9 cellular contexts compared by ENCODE assay signal in genomic region chr2:68282814-68283812, GRCh38. TPM values are rescaled to one million over a fixed set of nuclear protein-coding genes. Genes with fewer than 3 reads are reported as not detected.
A peak's percentile ranks its signal among the peaks of the same experiment; 100 is the strongest.
DNase-seq lines count a peak whose midpoint lies in the region; ATAC-seq, FAIRE-seq and TF ChIP-seq lines count a peak whose summit lies in the region.
"Had no signal": no experiment of that assay in that cellular context is flagged by ENCODE, and none has a peak within 500 bp of the region (broad histone marks: within the 10 kb centered on the region; RNA-seq: fewer than 3 reads in every experiment).

No MANE protein-coding gene starts in this region.

- H3K27ac ChIP-seq in heart left ventricle (no peak overlapping the region), SJCRH30 (no peak overlapping the region), pancreas (no peak overlapping the region)
- H3K27ac ChIP-seq: epithelial cell of prostate had no signal

- peak; percentile 56 for FAIRE-seq in pancreas (lab: Jason Lieb, UNC)

- H3K4me3 ChIP-seq in heart left ventricle (no peak overlapping the region), SJCRH30 (no peak overlapping the region), epithelial cell of esophagus (ENCODE audit: low read length) (no peak overlapping the region), pancreas (no peak overlapping the region)

- DNase-seq in heart left ventricle (no peak), Right ventricle myocardium inferior (ENCODE audit: missing footprints) (no peak), SJCRH30 (peak; percentile 14 to 44), epithelial cell of esophagus (ENCODE audit: low read depth) (peak; percentile 65), pancreas (no peak)

- intact Hi-C loops in heart left ventricle (cut with DNase I) = loop anchor here (1.0 to 10.0 kb wide), 9 partner anchors 30 to 162 kb away; partner anchors contain the start of gene PPP3R1 (in 1 of the 10)
- intact Hi-C loops in Right ventricle myocardium inferior (cut with DNase I) = loop anchor here (2.0 kb wide), 1 partner anchor 160 kb away; no protein-coding TSS in a partner anchor
- intact Hi-C loops in pancreas (cut with DNase I) = loop anchor here in 2 of 3 donors (5.0 to 10.0 kb wide), 2 partner anchors 158 to 161 kb away; no protein-coding TSS in a partner anchor

- H3K36me3 ChIP-seq in heart left ventricle = no peaks in the 10 kb centered on the region
- H3K36me3 ChIP-seq in SJCRH30 = no peaks in the 10 kb centered on the region
- no peaks in the 10 kb centered on the region for H3K36me3 ChIP-seq in pancreas

- peaks cover 0 to 34% (median 8%) of the 10 kb centered on the region in 12 donors for H3K4me1 ChIP-seq in heart left ventricle
- H3K4me1 ChIP-seq in SJCRH30 = no peaks in the 10 kb centered on the region
- H3K4me1 ChIP-seq in pancreas = peaks cover 0 to 7% (median 0%) of the 10 kb centered on the region in 3 donors

- WGBS in heart left ventricle, 4 donors = 48 to 50% (median 48%) methylated on average over 6 of the region's 6 CpGs
- WGBS in pancreas, 2 donors = 45 to 46% methylated on average over 6 of the region's 6 CpGs

- peak; percentile 58 to 80 (median 74) for TF ChIP-seq CTCF in heart left ventricle (IDR thresholded peaks at IDR 0.05)
- TF ChIP-seq CTCF in epithelial cell of esophagus (IDR thresholded peaks at IDR 0.05; ENCODE audit: insufficient read depth, low read depth, low read length, missing control alignments) = peak; percentile 79
- TF ChIP-seq CTCF in pancreas (IDR thresholded peaks at IDR 0.05) = peak; percentile 22 to 73 (median 43)

- H3K9me3 ChIP-seq in heart left ventricle (no peaks in the 10 kb centered on the region), SJCRH30 (replicated peaks) (no peaks in the 10 kb centered on the region), pancreas (no peaks in the 10 kb centered on the region)

- no peak for TF ChIP-seq POLR2A in heart left ventricle (IDR thresholded peaks at IDR 0.05)

- H3K27me3 ChIP-seq in heart left ventricle (no peaks in the 10 kb centered on the region), SJCRH30 (no peaks in the 10 kb centered on the region; the same call in 1 of the 2 replicates), pancreas (no peaks in the 10 kb centered on the region)

- ATAC-seq in heart left ventricle (no peak), Right ventricle myocardium inferior (no peak), HG03342 (IDR thresholded peaks at IDR 0.05; ENCODE audit: unreplicated experiment) (peak; percentile 55), pancreas (peak in 3 of 4 donors; percentile 75 to 79 (median 78)), HG03571 (IDR thresholded peaks at IDR 0.05; ENCODE audit: unreplicated experiment) (no peak), GM19395 (IDR thresholded peaks at IDR 0.05; ENCODE audit: unreplicated experiment) (no peak)

RNA-seq across cellular contexts. Expression of gene PPP3R1, which starts 30.8 kb away (rescaled TPM):
- total RNA-seq in heart left ventricle (10 to 100 TPM; 13.8 to 50.9 (median 35.3) TPM), Right ventricle myocardium inferior (41.6 TPM), pancreas (10 to 100 TPM; 15.5 to 27.4 (median 23.4) TPM)
- polyA plus RNA-seq in heart left ventricle (10 to 100 TPM; 13.4 to 22.6 TPM), pancreas (10 to 100 TPM in 1 of 2 donors, 1 to 10 TPM in 1; 6.1 to 12.4 TPM)
- total RNA-seq in SJCRH30 (2014; rRNA removed; shearing (Covaris generic)) = 49.0 and 50.8 TPM in 2 replicates

RNA-seq across cellular contexts. Expression of gene CNRIP1, which starts 36.6 kb away (rescaled TPM):
- total RNA-seq in heart left ventricle (10 to 100 TPM in 3 of 9 donors, 1 to 10 TPM in 6; 5.8 to 17.3 (median 7.7) TPM), Right ventricle myocardium inferior (12.5 TPM), pancreas (1 to 10 TPM in 5 of 6 donors, under 1 TPM in 1; 0.85 to 4.8 (median 2.1) TPM)
- polyA plus RNA-seq in heart left ventricle (10 to 100 TPM in 1 of 2 donors, 1 to 10 TPM in 1; 6.6 to 11.0 TPM), pancreas (1 to 10 TPM; 3.7 to 6.4 TPM)
- 17.5 and 20.8 TPM in 2 replicates for total RNA-seq in SJCRH30 (2014; rRNA removed; shearing (Covaris generic))

Comparison
In these comparisons a context has a peak if more than half of its experiments do, and no peak if none do; other contexts are left out.
1. ATAC-seq: peak in HG03342 (single experiment) and pancreas (3 of 4); none in heart left ventricle (0 of 4), Right ventricle myocardium inferior (single experiment), HG03571 (single experiment) and GM19395 (single experiment).
2. DNase-seq: peak in SJCRH30 (2 of 2) and epithelial cell of esophagus (single experiment); none in heart left ventricle (0 of 5), Right ventricle myocardium inferior (single experiment) and pancreas (0 of 6).
3. Peak in every context shown above with its lines, with median percentiles within 50 percentile points of each other: CTCF ChIP-seq.